Comparison of ENCODE assay signal across 3 cellular contexts in genomic region chr2:54738281-54738680, GRCh38.
"Had no signal": no experiment of that assay in that cellular context is flagged by ENCODE, and none has a peak within 500 bp of the region (broad histone marks: within the 10 kb centered on the region; RNA-seq: fewer than 3 reads in every experiment).

No MANE protein-coding gene starts in this region.

- DNase-seq: H9, HCEC 1CT had no signal

- ATAC-seq: GM23338 had no signal

- H3K4me3 ChIP-seq: GM23338 had no signal

- H2AFZ ChIP-seq: GM23338 had no signal

- H3K4me2 ChIP-seq: GM23338 had no signal
